1 cellular context compared by ENCODE assay signal in genomic region chr19:18280247-18281081, GRCh38.
TF ChIP-seq lines count a peak whose summit lies in the region.

No MANE protein-coding gene starts in this region.

TF ChIP-seq in A549, 52 proteins besides CTCF, POLR2A, EP300 and RAD21:
- TF ChIP-seq MYC (IDR thresholded peaks at IDR 0.05; ENCODE audit: borderline replicate concordance, low read length) (no peak), CEBPB (IDR thresholded peaks at IDR 0.05) (no peak), FOXS1 (CRISPR knock-in tag; IDR thresholded peaks at IDR 0.05) (no peak), POLR2AphosphoS2 (conservative IDR thresholded peaks at IDR 0.05; ENCODE audit: low read length) (no peak; the same call in 1 of the 2 replicates), MAZ (IDR thresholded peaks at IDR 0.05; ENCODE audit: borderline replicate concordance, low read depth, low read length) (peak; percentile 94; the same call in 1 of the 2 replicates), REST (IDR thresholded peaks at IDR 0.05) (no peak), RCOR1 (IDR thresholded peaks at IDR 0.05; ENCODE audit: low read depth, low read length) (no peak), PBX3 (IDR thresholded peaks at IDR 0.05) (no peak), NPAS2 (CRISPR knock-in tag; IDR thresholded peaks at IDR 0.05; ENCODE audit: borderline replicate concordance) (no peak), JUNB (IDR thresholded peaks at IDR 0.05) (no peak), MAX (IDR thresholded peaks at IDR 0.05) (peak; percentile 60), TP53 (CRISPR knock-in tag; IDR thresholded peaks at IDR 0.05) (0 out of 2 replicates have a peak, but pooled peaks have one; percentile 25), USF2 (IDR thresholded peaks at IDR 0.05) (0 out of 2 replicates have a peak, but pooled peaks have one; percentile 19)
- TF ChIP-seq, protein P1, sequence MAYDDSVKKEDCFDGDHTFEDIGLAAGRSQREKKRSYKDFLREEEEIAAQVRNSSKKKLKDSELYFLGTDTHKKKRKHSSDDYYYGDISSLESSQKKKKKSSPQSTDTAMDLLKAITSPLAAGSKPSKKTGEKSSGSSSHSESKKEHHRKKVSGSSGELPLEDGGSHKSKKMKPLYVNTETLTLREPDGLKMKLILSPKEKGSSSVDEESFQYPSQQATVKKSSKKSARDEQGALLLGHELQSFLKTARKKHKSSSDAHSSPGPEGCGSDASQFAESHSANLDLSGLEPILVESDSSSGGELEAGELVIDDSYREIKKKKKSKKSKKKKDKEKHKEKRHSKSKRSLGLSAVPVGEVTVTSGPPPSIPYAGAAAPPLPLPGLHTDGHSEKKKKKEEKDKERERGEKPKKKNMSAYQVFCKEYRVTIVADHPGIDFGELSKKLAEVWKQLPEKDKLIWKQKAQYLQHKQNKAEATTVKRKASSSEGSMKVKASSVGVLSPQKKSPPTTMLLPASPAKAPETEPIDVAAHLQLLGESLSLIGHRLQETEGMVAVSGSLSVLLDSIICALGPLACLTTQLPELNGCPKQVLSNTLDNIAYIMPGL (CRISPR knock-in tag; IDR thresholded peaks at IDR 0.05; ENCODE audit: borderline replicate concordance), result no peak
TF ChIP-seq in A549: peak in this region for 4.
